ENCODE assay signal across 24 cellular contexts in the genomic region with DNA sequence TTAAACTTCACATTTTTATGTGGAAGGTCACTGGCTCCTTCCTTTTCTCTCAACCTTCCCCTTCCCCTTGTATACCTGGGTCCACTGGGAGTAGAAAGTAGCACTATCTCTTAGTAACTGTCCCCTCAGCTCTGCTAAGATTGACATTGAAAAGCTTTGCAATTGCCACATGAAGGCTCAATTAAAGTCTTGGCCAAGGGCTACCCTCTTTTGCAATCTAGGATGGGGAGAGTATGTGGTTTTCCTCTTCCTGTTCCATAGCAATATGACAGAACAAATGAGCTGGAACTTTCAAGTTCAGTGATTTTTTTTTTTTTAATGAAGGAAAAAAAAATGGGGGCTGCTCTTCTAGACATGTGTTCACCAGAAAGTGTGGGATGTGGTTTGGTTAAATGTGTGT.
"Had no signal": no experiment of that assay in that cellular context is flagged by ENCODE, and none has a peak within 500 bp of the region (broad histone marks: within the 10 kb centered on the region; RNA-seq: fewer than 3 reads in every experiment).

No MANE protein-coding gene starts in this region.

- H3K4me1 ChIP-seq: SJSA1 had no signal

- DNase-seq: activated B cell treated with CpG ODN at 0.5 μM for 24 hours; activated CD4-positive, alpha-beta T cell treated with anti-CD3 and anti-CD28 coated beads for 1 hour; activated CD4-positive, alpha-beta T cell treated with anti-CD3 and anti-CD28 coated beads, Interleukin-2, amount 10 ng/mL, durations not matched to agents 24 days and 14 days; activated CD4-positive, alpha-beta T cell treated with anti-CD3 and anti-CD28 coated beads, Interleukin-2, amount 50 U/mL, for 48 hours; activated CD8-positive, alpha-beta memory T cell treated with anti-CD3 and anti-CD28 coated beads, Interleukin-2, amount 10 ng/mL, durations not matched to agents 7 days and 5 days; activated effector memory CD4-positive, alpha-beta T cell treated with anti-CD3 and anti-CD28 coated beads, Interleukin-2, amount 50 U/mL, for 16 hours; activated naive CD4-positive, alpha-beta T cell treated with Interleukin-2 at 50 U/mL for 16 hours; activated T-cell treated with anti-CD3 and anti-CD28 coated beads, Interleukin-2, amount 50 U/mL, for 24 hours; amygdala; Karpas-422; NCI-H1105 treated with DMSO at 0.1 percent for 48 hours; NCI-H1436 treated with DMSO at 0.1 percent for 48 hours; NCI-H187; NCI-H2081; NCI-H510A treated with DMSO at 0.1 percent for 48 hours; NCI-H69; NK-92 treated with Interleukin-12 subunit alpha and Interleukin-12 subunit beta, amount 100 ng/mL, for 24 hours; OCI-M1; RPMI8226; SW 1271 had no signal

- H3K9me3 ChIP-seq: SJSA1 had no signal

- H3K27ac ChIP-seq: SJSA1 had no signal

- ATAC-seq: activated CD8-positive, alpha-beta memory T cell treated with anti-CD3 and anti-CD28 coated beads, Interleukin-2, amount 10 ng/mL, durations not matched to agents 7 days and 5 days; Panc1; Right ventricle myocardium inferior; SK-N-SH treated with all-trans-retinoic acid at 6 μM for 48 hours had no signal

- H3K36me3 ChIP-seq: SJSA1 had no signal

- H3K4me3 ChIP-seq: SJSA1 had no signal
